In genomic region chr12:49868449-49868848, GRCh38 we compare ENCODE assay signal across 12 cellular contexts. TPM values are rescaled to one million over a fixed set of nuclear protein-coding genes. Genes with fewer than 3 reads are reported as not detected.
DNase-seq lines count a peak whose midpoint lies in the region; ATAC-seq and TF ChIP-seq lines count a peak whose summit lies in the region.
"Had no signal": no experiment of that assay in that cellular context is flagged by ENCODE, and none has a peak within 500 bp of the region (broad histone marks: within the 10 kb centered on the region; RNA-seq: fewer than 3 reads in every experiment).

No MANE protein-coding gene starts in this region.

- no peak for DNase-seq in cardiac muscle cell (ENCODE audit: low read depth in 1 of 2, low spot score in 1 of 2)
- DNase-seq in Right ventricle myocardium inferior (ENCODE audit: missing footprints), result no peak
- DNase-seq in OCI-LY7 (ENCODE audit: low spot score), result no peak
- DNase-seq in GM10248 (ENCODE audit: extremely low spot score), result no peak
- DNase-seq: GOT3; stimulated activated naive CD8-positive, alpha-beta T cell treated with anti-CD3 and anti-CD28 coated beads, Interleukin-15, amount 100 ng/mL, for 72 hours had no signal

- ATAC-seq in Right ventricle myocardium inferior (no peak), gastroesophageal sphincter (no peak), HG03460 (IDR thresholded peaks at IDR 0.05; ENCODE audit: unreplicated experiment) (no peak), GM19035 (IDR thresholded peaks at IDR 0.05; ENCODE audit: unreplicated experiment) (no peak)
- ATAC-seq: activated naive CD4-positive, alpha-beta T cell treated with anti-CD3 and anti-CD28 coated beads, Interleukin-2, amount 50 U/mL, for 72 hours; stimulated activated naive CD8-positive, alpha-beta T cell treated with anti-CD3 and anti-CD28 coated beads, Interleukin-15, amount 100 ng/mL, for 72 hours had no signal

- H3K4me2 ChIP-seq in parathyroid adenoma (ENCODE audit: low read length) (peak overlapping the region; percentile 54), OCI-LY7 (ENCODE audit: low read length) (no peak overlapping the region)

- POLR2A ChIA-PET in OCI-LY7 (lab: Charles Lee) (no interaction called here), GM10248 (lab: Yijun Ruan, JAX) (interaction anchor here (0.5 kb wide), 1 partner anchor 40 kb away, joined by 12 read pairs; the partner anchor contains the start of gene NCKAP5L)

- no peak for TF ChIP-seq POLR2A in gastroesophageal sphincter (IDR thresholded peaks at IDR 0.05)

- H3K79me2 ChIP-seq in parathyroid adenoma (no peaks in the 10 kb centered on the region), OCI-LY7 (ENCODE audit: insufficient read depth, low read depth, low read length) (no peaks in the 10 kb centered on the region)

- H3K4me3 ChIP-seq in cardiac muscle cell (no peak overlapping the region), gastroesophageal sphincter (no peak overlapping the region), parathyroid adenoma (ENCODE audit: low read depth, low read length) (peak overlapping the region; percentile 37), OCI-LY7 (ENCODE audit: low read depth, low read length, poor library complexity, severe bottlenecking) (no peak overlapping the region)
- H3K4me3 ChIP-seq: right lobe of liver had no signal

- 70 to 93% methylated on average over 6 to 10 of the region's 16 CpGs for WGBS in gastroesophageal sphincter (ENCODE audit: low coverage in 1 of 2), 2 donors

- BruUV-seq in OCI-LY7 (replicated peaks; lab: Mats Ljungman, UMichigan), result no TSS peak

- H3K27me3 ChIP-seq in cardiac muscle cell, result no peaks in the 10 kb centered on the region
- no peaks in the 10 kb centered on the region for H3K27me3 ChIP-seq in gastroesophageal sphincter
- H3K27me3 ChIP-seq in parathyroid adenoma (ENCODE audit: control insufficient read depth, insufficient read depth, low read length), result no peaks in the 10 kb centered on the region
- H3K27me3 ChIP-seq: right lobe of liver had no signal

- H3K27ac ChIP-seq in cardiac muscle cell (peak overlapping the region; percentile 87), gastroesophageal sphincter (peak overlapping the region in 3 of 4 donors; percentile 58 to 64 (median 62)), parathyroid adenoma (peak overlapping the region; percentile 99), OCI-LY7 (ENCODE audit: low read depth, low read length, poor library complexity, severe bottlenecking) (no peak overlapping the region)
- H3K27ac ChIP-seq: right lobe of liver had no signal

- intact Hi-C loops in Right ventricle myocardium inferior (cut with DNase I) (loop anchor here (2.0 to 5.0 kb wide), 2 partner anchors 98 to 204 kb away; no protein-coding TSS in a partner anchor), OCI-LY7 (cut with micrococcal nuclease; ENCODE audit: unreplicated experiment) (loop anchor here (10.0 kb wide), 2 partner anchors 76 to 186 kb away; partner anchors contain the start of gene ASIC1)

- TF ChIP-seq CTCF in cardiac muscle cell (IDR thresholded peaks at IDR 0.05; ENCODE audit: low read depth, low read length) (no peak), gastroesophageal sphincter (IDR thresholded peaks at IDR 0.05) (no peak), parathyroid adenoma (IDR thresholded peaks at IDR 0.05) (no peak), OCI-LY7 (conservative IDR thresholded peaks at IDR 0.05; ENCODE audit: low read length) (no peak), GM10248 (IDR thresholded peaks at IDR 0.05; ENCODE audit: control extremely low read depth, extremely low read depth, low read depth, missing control alignments) (no peak)

- H3K9ac ChIP-seq in parathyroid adenoma, result peak overlapping the region; percentile 23

- H3K9me3 ChIP-seq in cardiac muscle cell (ENCODE audit: low read depth) (no peaks in the 10 kb centered on the region), gastroesophageal sphincter (no peaks in the 10 kb centered on the region), parathyroid adenoma (ENCODE audit: control insufficient read depth, low read length) (no peaks in the 10 kb centered on the region), OCI-LY7 (ENCODE audit: low read length) (no peaks in the 10 kb centered on the region)
- H3K9me3 ChIP-seq: right lobe of liver had no signal

- CTCF ChIA-PET in OCI-LY7 (lab: Charles Lee; ENCODE audit: unreplicated experiment) (interaction anchor here (1.0 kb wide), 1 partner anchor 25 kb away, joined by 3 read pairs; the partner anchor contains the start of gene BCDIN3D), GM10248 (lab: Yijun Ruan, JAX) (interaction anchor here (1.0 to 5.2 kb wide), 12 partner anchors 8 to 153 kb away, joined by 3 to 30 read pairs (median 6); no protein-coding TSS in a partner anchor)

- H3K4me1 ChIP-seq in cardiac muscle cell (ENCODE audit: low read depth), result peaks cover 27% of the 10 kb centered on the region
- H3K4me1 ChIP-seq in gastroesophageal sphincter, result peaks cover 0 to 34% (median 15%) of the 10 kb centered on the region in 3 donors
- peaks cover 71% of the 10 kb centered on the region for H3K4me1 ChIP-seq in parathyroid adenoma
- H3K4me1 ChIP-seq in OCI-LY7 (ENCODE audit: insufficient read depth, low read length, poor library complexity, severe bottlenecking), result no peaks in the 10 kb centered on the region
- H3K4me1 ChIP-seq: right lobe of liver had no signal

- peak overlapping the region; percentile 61 for H2AFZ ChIP-seq in parathyroid adenoma
- H2AFZ ChIP-seq in OCI-LY7 (ENCODE audit: low read length), result no peak overlapping the region

- no peaks in the 10 kb centered on the region for H3K9me2 ChIP-seq in OCI-LY7 (ENCODE audit: insufficient read depth, low read length)

- no peaks in the 10 kb centered on the region for H4K20me1 ChIP-seq in OCI-LY7 (ENCODE audit: insufficient read depth, low read length)

- H3K36me3 ChIP-seq in cardiac muscle cell (no peaks in the 10 kb centered on the region), gastroesophageal sphincter (no peaks in the 10 kb centered on the region), parathyroid adenoma (ENCODE audit: control insufficient read depth, insufficient read depth, low read length) (no peaks in the 10 kb centered on the region), OCI-LY7 (ENCODE audit: insufficient read depth, low read length) (no peaks in the 10 kb centered on the region)
- H3K36me3 ChIP-seq: right lobe of liver had no signal

- TF ChIP-seq EP300 in gastroesophageal sphincter (IDR thresholded peaks at IDR 0.05), result no peak

RNA-seq across cellular contexts. Expression of gene BCDIN3D, which starts 25.5 kb away (rescaled TPM):
- total RNA-seq in cardiac muscle cell (5.9 and 7.1 TPM in 2 replicates), Right ventricle myocardium inferior (2.6 TPM), gastroesophageal sphincter (1 to 10 TPM; 2.6 to 4.7 (median 3.4) TPM), OCI-LY7 (2022) (9.7 and 10.1 TPM in 2 replicates)
- 6.4 and 8.9 TPM in 2 replicates for polyA plus RNA-seq in cardiac muscle cell
- 7.5 and 8.4 TPM in 2 replicates for total RNA-seq in OCI-LY7 (2014; rRNA removed; shearing (Covaris generic))

RNA-seq across cellular contexts. Expression of gene FAIM2, which starts 35.3 kb away (rescaled TPM):
- total RNA-seq in cardiac muscle cell (0.06 TPM in 1 of 2 replicates, not detected in the other), Right ventricle myocardium inferior (20.5 TPM), gastroesophageal sphincter (1 to 10 TPM; 3.4 to 7.4 (median 5.9) TPM), OCI-LY7 (2022) (0.10 and 0.35 TPM in 2 replicates)
- polyA plus RNA-seq in cardiac muscle cell, result 0.49 TPM in 1 of 2 replicates, not detected in the other
- total RNA-seq in OCI-LY7 (2014; rRNA removed; shearing (Covaris generic)), result not detected in 2 replicates

RNA-seq across cellular contexts. Expression of gene NCKAP5L, which starts 40.2 kb away (rescaled TPM):
- 47.2 and 61.1 TPM in 2 replicates for total RNA-seq in cardiac muscle cell
- polyA plus RNA-seq in cardiac muscle cell, result 32.0 and 38.5 TPM in 2 replicates
- total RNA-seq in Right ventricle myocardium inferior, result 32.7 TPM
- 10 to 100 TPM; 15.3 to 27.5 (median 19.0) TPM for total RNA-seq in gastroesophageal sphincter
- 4.6 TPM in 2 replicates for total RNA-seq in OCI-LY7 (2014; rRNA removed; shearing (Covaris generic))
- 9.5 and 12.2 TPM in 2 replicates for total RNA-seq in OCI-LY7 (2022)
